ENCODE assay signal across 9 cellular contexts in the genomic region with DNA sequence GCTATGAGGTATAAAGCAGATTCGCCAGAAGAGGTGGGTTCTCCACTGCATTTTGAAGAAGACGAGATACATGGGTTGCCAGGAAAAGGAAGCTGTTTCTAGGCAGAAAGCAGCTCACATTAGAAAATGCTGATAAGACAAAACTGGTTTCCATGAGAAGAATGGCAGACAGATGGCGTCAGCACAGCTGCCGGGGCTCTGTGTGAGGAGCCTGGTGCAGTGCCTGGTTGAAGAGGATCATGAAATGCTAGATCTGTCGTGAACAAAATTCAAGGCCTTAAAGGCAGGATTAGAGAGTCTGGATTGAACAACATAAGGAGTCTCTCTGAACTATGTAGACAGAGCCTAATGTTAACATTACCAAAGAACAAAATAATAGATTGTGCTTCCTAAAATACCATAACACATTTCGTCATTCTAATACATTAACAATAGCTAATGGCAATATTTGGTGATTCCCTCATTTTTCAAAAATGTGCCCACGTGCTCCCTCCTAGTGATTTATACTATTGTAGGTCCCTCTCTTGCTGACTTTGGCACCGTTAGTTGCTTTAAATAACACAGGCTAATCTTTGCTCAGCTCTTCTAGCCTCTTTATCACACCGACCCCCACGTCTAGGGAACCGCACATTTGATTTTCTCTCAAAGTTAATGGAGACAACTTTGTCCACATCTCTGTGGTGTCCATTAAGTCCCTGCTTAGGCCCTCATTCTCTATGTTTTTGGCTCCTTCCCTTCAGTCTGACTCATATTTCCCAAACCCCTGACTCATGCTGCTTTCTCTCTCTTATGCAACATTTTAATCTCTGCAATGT. TPM values are rescaled to one million over a fixed set of nuclear protein-coding genes. Genes with fewer than 3 reads are reported as not detected.
DNase-seq lines count a peak whose midpoint lies in the region; ATAC-seq, FAIRE-seq and TF ChIP-seq lines count a peak whose summit lies in the region.
"Had no signal": no experiment of that assay in that cellular context is flagged by ENCODE, and none has a peak within 500 bp of the region (broad histone marks: within the 10 kb centered on the region; RNA-seq: fewer than 3 reads in every experiment).

No MANE protein-coding gene starts in this region.

- H4K20me1 ChIP-seq in IMR-90 (ENCODE audit: insufficient read depth, low read length) (no peaks in the 10 kb centered on the region), astrocyte (ENCODE audit: insufficient read depth, low read length) (no peaks in the 10 kb centered on the region)

- TF ChIP-seq POLR2A in IMR-90 (IDR thresholded peaks at IDR 0.05; ENCODE audit: low read depth, low read length) = no peak
- no peak for TF ChIP-seq POLR2A in suprapubic skin (IDR thresholded peaks at IDR 0.05)

- peak overlapping the region; percentile 86 for H4K5ac ChIP-seq in IMR-90 (ENCODE audit: low read depth, low read length)

- peak overlapping the region; percentile 100 for H3K27ac ChIP-seq in IMR-90 (ENCODE audit: insufficient read depth, low read length)
- peak overlapping the region; percentile 98 for H3K27ac ChIP-seq in astrocyte (ENCODE audit: low read depth, low read length)
- H3K27ac ChIP-seq in suprapubic skin = peak overlapping the region; percentile 26

- dilution Hi-C loops in IMR-90 (cut with HindIII; ENCODE audit: low sequenced_read_pairs, unreplicated experiment) = no loop called here

- H3K14ac ChIP-seq in IMR-90 (replicated peaks; ENCODE audit: low read depth, low read length) = peak overlapping the region; percentile 85; the same call in 1 of the 2 replicates

- H2BK15ac ChIP-seq in IMR-90 (ENCODE audit: low read depth, low read length) = peak overlapping the region; percentile 84; the same call in 2 of the 3 replicates

- no TSS peak for BruUV-seq in IMR-90 (replicated peaks; lab: Mats Ljungman, UMichigan)

- H2BK120ac ChIP-seq in IMR-90 (ENCODE audit: low read depth, low read length) = peak overlapping the region; percentile 95

- peak overlapping the region; percentile 91 for H3K4ac ChIP-seq in IMR-90 (ENCODE audit: low read depth, low read length)

- CTCF ChIA-PET in IMR-90 (lab: Yijun Ruan, JAX) = no interaction called here

- no peak for TF ChIP-seq CTCF in IMR-90 (conservative IDR thresholded peaks at IDR 0.05; ENCODE audit: low read depth, low read length)
- TF ChIP-seq CTCF in astrocyte (IDR thresholded peaks at IDR 0.05; ENCODE audit: insufficient read depth, low read depth, low read length) = no peak
- no peak for TF ChIP-seq CTCF in suprapubic skin (IDR thresholded peaks at IDR 0.05)

- in situ Hi-C loops in IMR-90 (cut with MboI; ENCODE audit: low sequenced_read_pairs) = no loop called here

- no peaks in the 10 kb centered on the region for H3K9me3 ChIP-seq in IMR-90 (ENCODE audit: control insufficient read depth, insufficient read depth, low read length)
- H3K9me3 ChIP-seq in astrocyte (ENCODE audit: insufficient read depth, low read depth, low read length) = no peaks in the 10 kb centered on the region
- no peaks in the 10 kb centered on the region for H3K9me3 ChIP-seq in suprapubic skin

- H3K9me3 Mint-ChIP-seq in astrocyte (ENCODE audit: unreplicated experiment) = peaks cover 1% of the 10 kb centered on the region
- H3K9me3 Mint-ChIP-seq in activated T-helper 1 cell treated with anti-CD3 and anti-CD28 coated beads, Interleukin-12 subunit alpha, Interleukin-12 subunit beta, Interleukin-2, Interleukin-4 antibody, amounts not matched to agents 30 ng/mL and 10 ng/mL and 1 ng/mL, durations not matched to agents 14 hours and 24 hours and 36 hours = no peaks in the 10 kb centered on the region

- TF ChIP-seq RAD21 in IMR-90 (IDR thresholded peaks at IDR 0.05; ENCODE audit: low read length) = no peak

- peak overlapping the region; percentile 97 for H2BK5ac ChIP-seq in IMR-90 (ENCODE audit: low read depth, low read length, poor library complexity, severe bottlenecking)

- ATAC-seq in IMR-90 (ENCODE audit: low read depth) = peak; percentile 71
- no peak for ATAC-seq in GM19455 (IDR thresholded peaks at IDR 0.05; ENCODE audit: unreplicated experiment)

- intact Hi-C loops in IMR-90 (cut with micrococcal nuclease) = loop anchor here (2.0 to 5.0 kb wide), 2 partner anchors 23 to 37 kb away; partner anchors contain the start of gene EFEMP1
- intact Hi-C loops in activated T-helper 1 cell treated with anti-CD3 and anti-CD28 coated beads, Interleukin-12 subunit alpha, Interleukin-12 subunit beta, Interleukin-2, Interleukin-4 antibody, amounts not matched to agents 30 ng/mL and 10 ng/mL and 1 ng/mL, durations not matched to agents 14 hours and 24 hours and 36 hours (cut with micrococcal nuclease) = no loop called here

- POLR2A ChIA-PET in IMR-90 (lab: Charles Lee; ENCODE audit: unreplicated experiment) = no interaction called here

- H2AFZ ChIP-seq in IMR-90 (replicated peaks; ENCODE audit: low read length, poor library complexity) (peak overlapping the region; percentile 81), astrocyte (ENCODE audit: low read depth, low read length) (no peak overlapping the region)

- H3K18ac ChIP-seq in IMR-90 (ENCODE audit: low read depth, low read length) = peak overlapping the region; percentile 90

- H2AK9ac ChIP-seq in IMR-90 (replicated peaks; ENCODE audit: low read depth, low read length, poor library complexity) = no peak overlapping the region

- H3K36me3 ChIP-seq in IMR-90 (ENCODE audit: control insufficient read depth, insufficient read depth, low read length) (peaks cover 19% of the 10 kb centered on the region), astrocyte (ENCODE audit: insufficient read depth, low read length) (peaks cover 11% of the 10 kb centered on the region), suprapubic skin (no peaks in the 10 kb centered on the region)

- H3K27me3 ChIP-seq in IMR-90 (ENCODE audit: control insufficient read depth, insufficient read depth, low read length) = no peaks in the 10 kb centered on the region
- no peaks in the 10 kb centered on the region for H3K27me3 ChIP-seq in astrocyte (ENCODE audit: insufficient read depth, low read length)
- no peaks in the 10 kb centered on the region for H3K27me3 ChIP-seq in suprapubic skin

- H3K9ac ChIP-seq in IMR-90 (ENCODE audit: low read depth, low read length) (no peak overlapping the region), astrocyte (ENCODE audit: low read length) (peak overlapping the region; percentile 76)

- peak overlapping the region; percentile 93 for H3K27ac Mint-ChIP-seq in astrocyte (ENCODE audit: unreplicated experiment)
- H3K27ac Mint-ChIP-seq in activated T-helper 1 cell treated with anti-CD3 and anti-CD28 coated beads, Interleukin-12 subunit alpha, Interleukin-12 subunit beta, Interleukin-2, Interleukin-4 antibody, amounts not matched to agents 30 ng/mL and 10 ng/mL and 1 ng/mL, durations not matched to agents 14 hours and 24 hours and 36 hours = no peak overlapping the region

- DNase-seq in IMR-90 (peak; percentile 96), astrocyte (ENCODE audit: low read depth) (peak; percentile 100), iPS-NIHi7 (ENCODE audit: extremely low spot score) (peak; percentile 19), suprapubic skin (ENCODE audit: low spot score in 2 of 2) (no peak), mesenteric fat pad (ENCODE audit: low spot score) (no peak), NCI-H774 (lab: John Stamatoyannopoulos, UW) (no peak)
- no peak for DNase-seq in activated T-helper 1 cell treated with anti-CD3 and anti-CD28 coated beads, Interleukin-12 subunit alpha, Interleukin-12 subunit beta, Interleukin-2, Interleukin-4 antibody, amounts not matched to agents 30 ng/mL and 10 ng/mL and 1 ng/mL, durations not matched to agents 14 hours and 24 hours and 36 hours (ENCODE audit: low spot score)
- DNase-seq: stimulated activated CD4-positive, alpha-beta T cell treated with anti-CD3 and anti-CD28 coated beads, Interleukin-2, amount 100 ng/mL, for 48 hours had no signal

- H2AK5ac ChIP-seq in IMR-90 (ENCODE audit: low read depth, low read length) = peak overlapping the region; percentile 93

- WGBS in IMR-90 (ENCODE audit: extremely low coverage in 2 of 2, insufficient read length in 1 of 2), 2 experiments = 59% methylated on average over 7 of the region's 11 CpGs; no CpG with 5 or more reads in 1 of the 2 experiments
- WGBS in suprapubic skin = 80% methylated on average over 10 of the region's 11 CpGs

- H3K56ac ChIP-seq in IMR-90 (ENCODE audit: extremely low read depth, insufficient read depth, low read length) = peak overlapping the region; percentile 74; the same call in 1 of the 2 replicates

- H4K8ac ChIP-seq in IMR-90 (ENCODE audit: low read depth in 2 of 2, low read length in 2 of 2) = peak overlapping the region; percentile 5 to 97; a peak in 3 of 4 replicates

- peak; percentile 100 for FAIRE-seq in astrocyte (lab: Jason Lieb, UNC)

- H3K23ac ChIP-seq in IMR-90 (ENCODE audit: low read depth, low read length) = peak overlapping the region; percentile 94

- H2BK20ac ChIP-seq in IMR-90 (ENCODE audit: low read depth, low read length) = peak overlapping the region; percentile 91

- H3K79me1 ChIP-seq in IMR-90 (ENCODE audit: low read depth in 1 of 2, low read length in 2 of 2) = peaks cover 6 to 26% of the 10 kb centered on the region in 2 experiments; a peak in 2 of 4 replicates

- H3K4me2 ChIP-seq in IMR-90 (ENCODE audit: low read depth, low read length) = peak overlapping the region; percentile 9; the same call in 1 of the 2 replicates
- H3K4me2 ChIP-seq in astrocyte (ENCODE audit: low read length) = peak overlapping the region; percentile 18

- H3K79me2 ChIP-seq in astrocyte (ENCODE audit: insufficient read depth, low read length) = no peaks in the 10 kb centered on the region

- TF ChIP-seq EP300 in suprapubic skin (IDR thresholded peaks at IDR 0.05) = no peak

- H3K4me1 ChIP-seq in IMR-90 (ENCODE audit: control insufficient read depth, insufficient read depth, low read length) = peaks cover 31% of the 10 kb centered on the region
- peaks cover 44% of the 10 kb centered on the region for H3K4me1 ChIP-seq in astrocyte (ENCODE audit: insufficient read depth, low read length)
- peaks cover 38% of the 10 kb centered on the region for H3K4me1 ChIP-seq in suprapubic skin

- peaks cover 9% of the 10 kb centered on the region for H3K36me3 Mint-ChIP-seq in astrocyte (ENCODE audit: low read depth, unreplicated experiment)
- no peaks in the 10 kb centered on the region for H3K36me3 Mint-ChIP-seq in activated T-helper 1 cell treated with anti-CD3 and anti-CD28 coated beads, Interleukin-12 subunit alpha, Interleukin-12 subunit beta, Interleukin-2, Interleukin-4 antibody, amounts not matched to agents 30 ng/mL and 10 ng/mL and 1 ng/mL, durations not matched to agents 14 hours and 24 hours and 36 hours (ENCODE audit: low read depth)

- no peaks in the 10 kb centered on the region for H3K27me3 Mint-ChIP-seq in astrocyte (ENCODE audit: low read depth, unreplicated experiment)
- peaks cover 2% of the 10 kb centered on the region for H3K27me3 Mint-ChIP-seq in activated T-helper 1 cell treated with anti-CD3 and anti-CD28 coated beads, Interleukin-12 subunit alpha, Interleukin-12 subunit beta, Interleukin-2, Interleukin-4 antibody, amounts not matched to agents 30 ng/mL and 10 ng/mL and 1 ng/mL, durations not matched to agents 14 hours and 24 hours and 36 hours (ENCODE audit: insufficient read depth)

- peaks cover 23% of the 10 kb centered on the region for H3K9me1 ChIP-seq in IMR-90 (ENCODE audit: insufficient read depth, low read length)

- peak overlapping the region; percentile 91 for H4K91ac ChIP-seq in IMR-90 (ENCODE audit: insufficient read depth, low read depth, low read length)

- no peak overlapping the region for H3K4me3 ChIP-seq in IMR-90 (ENCODE audit: insufficient read depth, low read depth, low read length)
- peak overlapping the region; percentile 3 for H3K4me3 ChIP-seq in astrocyte (ENCODE audit: insufficient read depth, low read depth, low read length)
- no peak overlapping the region for H3K4me3 ChIP-seq in suprapubic skin

- no peak overlapping the region for H3K4me3 Mint-ChIP-seq in astrocyte (ENCODE audit: unreplicated experiment)
- H3K4me3 Mint-ChIP-seq in activated T-helper 1 cell treated with anti-CD3 and anti-CD28 coated beads, Interleukin-12 subunit alpha, Interleukin-12 subunit beta, Interleukin-2, Interleukin-4 antibody, amounts not matched to agents 30 ng/mL and 10 ng/mL and 1 ng/mL, durations not matched to agents 14 hours and 24 hours and 36 hours = no peak overlapping the region

- H3K4me1 Mint-ChIP-seq in astrocyte (ENCODE audit: low read depth, unreplicated experiment) = peaks cover 36% of the 10 kb centered on the region
- no peaks in the 10 kb centered on the region for H3K4me1 Mint-ChIP-seq in activated T-helper 1 cell treated with anti-CD3 and anti-CD28 coated beads, Interleukin-12 subunit alpha, Interleukin-12 subunit beta, Interleukin-2, Interleukin-4 antibody, amounts not matched to agents 30 ng/mL and 10 ng/mL and 1 ng/mL, durations not matched to agents 14 hours and 24 hours and 36 hours (ENCODE audit: low read depth)

RNA-seq across cellular contexts. Expression of gene EFEMP1, which starts 38.2 kb away (rescaled TPM):
- total RNA-seq in IMR-90 (2012; rRNA removed) (164 and 214 TPM in 2 replicates), astrocyte (146 and 155 TPM in 2 replicates), suprapubic skin (100 to 1,000 TPM in 3 of 4 donors, 10 to 100 TPM in 1; 93.1 to 145 (median 137) TPM), mesenteric fat pad (446 TPM)
- 198 and 219 TPM in 2 replicates for polyA plus RNA-seq in IMR-90 (2012; rRNA removed)
- 314 and 322 TPM in 2 replicates for polyA plus RNA-seq in IMR-90 (2012; cell fraction: cytosol; rRNA removed)
- 132 and 323 TPM in 2 replicates for polyA plus RNA-seq in IMR-90 (2012; cell fraction: nucleus; rRNA removed; ENCODE audit: low replicate concordance)
- not detected in 2 replicates for total RNA-seq in activated T-helper 1 cell treated with anti-CD3 and anti-CD28 coated beads, Interleukin-12 subunit alpha, Interleukin-12 subunit beta, Interleukin-2, Interleukin-4 antibody, amounts not matched to agents 30 ng/mL and 10 ng/mL and 1 ng/mL, durations not matched to agents 14 hours and 24 hours and 36 hours

Comparison
In these comparisons a context has a peak if more than half of its experiments do, and no peak if none do; other contexts are left out.
1. DNase-seq: peak in IMR-90 (single experiment), astrocyte (single experiment) and iPS-NIHi7 (single experiment); none in suprapubic skin (0 of 2), mesenteric fat pad (single experiment), activated T-helper 1 cell treated with anti-CD3 and anti-CD28 coated beads, Interleukin-12 subunit alpha, Interleukin-12 subunit beta, Interleukin-2, Interleukin-4 antibody, amounts not matched to agents 30 ng/mL and 10 ng/mL and 1 ng/mL, durations not matched to agents 14 hours and 24 hours and 36 hours (single experiment) and NCI-H774 (single experiment).
2. H3K27ac ChIP-seq: peak in every context shown above with its lines; median percentile 100 in IMR-90; 98 in astrocyte; 26 in suprapubic skin.
3. RNA of gene EFEMP1, which starts 38.2 kb away (total RNA-seq): 446 TPM in mesenteric fat pad (single experiment), 164 to 214 TPM in IMR-90, 146 to 155 TPM in astrocyte and 93.1 to 145 TPM in suprapubic skin; not detected in activated T-helper 1 cell treated with anti-CD3 and anti-CD28 coated beads, Interleukin-12 subunit alpha, Interleukin-12 subunit beta, Interleukin-2, Interleukin-4 antibody, amounts not matched to agents 30 ng/mL and 10 ng/mL and 1 ng/mL, durations not matched to agents 14 hours and 24 hours and 36 hours; every median in the first group is over 10 times any median in the second.